ENCODE assay signal across 8 cellular contexts in genomic region chr19:47598407-47599349, GRCh38. TPM values are rescaled to one million over a fixed set of nuclear protein-coding genes. Genes with fewer than 3 reads are reported as not detected.
DNase-seq lines count a peak whose midpoint lies in the region; ATAC-seq and TF ChIP-seq lines count a peak whose summit lies in the region.

No MANE protein-coding gene starts in this region.

- H3K4me3 Mint-ChIP-seq in activated naive CD8-positive, alpha-beta T cell treated with anti-CD3 and anti-CD28 coated beads, Interleukin-2, amount 50 U/mL, for 24 hours: peak overlapping the region; percentile 22

- no peaks in the 10 kb centered on the region for H3K9me2 ChIP-seq in hepatocyte (replicated peaks; ENCODE audit: insufficient read depth)

- intact Hi-C loops in sciatic nerve (cut with DNase I): no loop called here

- H3K27me3 Mint-ChIP-seq in activated naive CD8-positive, alpha-beta T cell treated with anti-CD3 and anti-CD28 coated beads, Interleukin-2, amount 50 U/mL, for 24 hours: no peaks in the 10 kb centered on the region

- H3K27ac Mint-ChIP-seq in activated naive CD8-positive, alpha-beta T cell treated with anti-CD3 and anti-CD28 coated beads, Interleukin-2, amount 50 U/mL, for 24 hours: no peak overlapping the region

- H3K36me3 ChIP-seq in HEK293 (ENCODE audit: control insufficient read depth in 2 of 2, insufficient read depth in 1 of 2, low read length in 2 of 2): no peaks in the 10 kb centered on the region
- H3K36me3 ChIP-seq in hepatocyte (replicated peaks; ENCODE audit: insufficient read depth, low read depth): no peaks in the 10 kb centered on the region

- H2AFZ ChIP-seq in hepatocyte: peak overlapping the region; percentile 40

- H3K4me1 Mint-ChIP-seq in activated naive CD8-positive, alpha-beta T cell treated with anti-CD3 and anti-CD28 coated beads, Interleukin-2, amount 50 U/mL, for 24 hours: peaks cover 22% of the 10 kb centered on the region

- no peaks in the 10 kb centered on the region for H3K36me3 Mint-ChIP-seq in activated naive CD8-positive, alpha-beta T cell treated with anti-CD3 and anti-CD28 coated beads, Interleukin-2, amount 50 U/mL, for 24 hours (ENCODE audit: low read depth)

- no peak for TF ChIP-seq CTCF in HEK293 (tag by site-specific recombination; IDR thresholded peaks at IDR 0.05)
- TF ChIP-seq CTCF in hepatocyte (IDR thresholded peaks at IDR 0.05; ENCODE audit: poor library complexity): no peak

- CTCF ChIA-PET in HEK293 (lab: Yijun Ruan, JAX): interaction anchor here (0.6 to 1.3 kb wide), 2 partner anchors 83 to 697 kb away, joined by 3 to 5 read pairs; partner anchors contain the start of gene NAPA

- WGBS in hepatocyte (ENCODE audit: low lambda C conversion rate, missing lambda C conversion rate): 10% methylated on average over 21 of the region's 21 CpGs

- H3K4me2 ChIP-seq in hepatocyte: peak overlapping the region; percentile 76

- H4K20me1 ChIP-seq in hepatocyte (ENCODE audit: insufficient read depth, poor library complexity, severe bottlenecking): no peaks in the 10 kb centered on the region

- POLR2A ChIA-PET in HEK293 (lab: Yijun Ruan, JAX): interaction anchor here (1.1 to 3.7 kb wide), 3 partner anchors 12 to 162 kb away, joined by 3 to 27 read pairs (median 4); no protein-coding TSS in a partner anchor

- H3K4me1 ChIP-seq in HEK293 (ENCODE audit: control insufficient read depth, insufficient read depth, low read length) (peaks cover 11% of the 10 kb centered on the region), hepatocyte (ENCODE audit: insufficient read depth) (peaks cover 12% of the 10 kb centered on the region)

- DNase-seq in A172 (ENCODE audit: low spot score) (peak; percentile 92), hepatocyte (ENCODE audit: low spot score) (peak; percentile 90), sciatic nerve (ENCODE audit: low spot score) (no peak), NCI-H2029 treated with DMSO at 0.1 percent for 48 hours (lab: John Stamatoyannopoulos, UW) (no peak), activated gamma-delta T cell (lab: John Stamatoyannopoulos, UW) (no peak)
- no peak for DNase-seq in activated naive CD8-positive, alpha-beta T cell treated with anti-CD3 and anti-CD28 coated beads, Interleukin-2, amount 50 U/mL, for 24 hours

- H3K4me3 ChIP-seq in HEK293 (ENCODE audit: low read depth, low read length): peak overlapping the region; percentile 28
- peak overlapping the region; percentile 2 for H3K4me3 ChIP-seq in hepatocyte

- no peak for ATAC-seq in activated naive CD8-positive, alpha-beta T cell treated with anti-CD3 and anti-CD28 coated beads, Interleukin-2, amount 50 U/mL, for 24 hours
- peak; percentile 35 for ATAC-seq in sciatic nerve
- no peak for ATAC-seq in GM18519 (IDR thresholded peaks at IDR 0.05; ENCODE audit: low FRiP score, unreplicated experiment)

- H3K9me3 Mint-ChIP-seq in activated naive CD8-positive, alpha-beta T cell treated with anti-CD3 and anti-CD28 coated beads, Interleukin-2, amount 50 U/mL, for 24 hours: no peaks in the 10 kb centered on the region

- H3K27ac ChIP-seq in HEK293 (ENCODE audit: extremely low read depth, low read depth, low read length) (peak overlapping the region; percentile 18), hepatocyte (peak overlapping the region; percentile 78)

- H3K9me3 ChIP-seq in HEK293 (ENCODE audit: control insufficient read depth, insufficient read depth, low read depth, low read length) (no peaks in the 10 kb centered on the region), hepatocyte (ENCODE audit: low read depth) (no peaks in the 10 kb centered on the region)

- no peaks in the 10 kb centered on the region for H3K79me2 ChIP-seq in hepatocyte

- H3K27me3 ChIP-seq in hepatocyte: no peaks in the 10 kb centered on the region

TF ChIP-seq in HEK293, 187 proteins besides CTCF, POLR2A, EP300 and RAD21 (continues in another document):
- no peak for TF ChIP-seq ZNF548 (tag by site-specific recombination; IDR thresholded peaks at IDR 0.05)
- TF ChIP-seq BCL11B (tag by site-specific recombination; IDR thresholded peaks at IDR 0.05; ENCODE audit: low read depth): no peak
- TF ChIP-seq IKZF3 (tag by site-specific recombination; IDR thresholded peaks at IDR 0.05): peak; percentile 53; the same call in 1 of the 2 replicates
- TF ChIP-seq FEZF1 (tag by site-specific recombination; IDR thresholded peaks at IDR 0.05): 0 out of 2 replicates have a peak, but pooled peaks have one; percentile 6
- no peak for TF ChIP-seq ZNF558 (tag by site-specific recombination; IDR thresholded peaks at IDR 0.05)
- no peak; the same call in 1 of the 2 replicates for TF ChIP-seq BCL11A (tag by site-specific recombination; IDR thresholded peaks at IDR 0.05; ENCODE audit: low read depth)
- no peak for TF ChIP-seq ELK4 (IDR thresholded peaks at IDR 0.05; ENCODE audit: borderline replicate concordance, low read depth, low read length)
- no peak for TF ChIP-seq ZNF221 (tag by site-specific recombination; IDR thresholded peaks at IDR 0.05; ENCODE audit: borderline replicate concordance)
- peak; percentile 30; the same call in 1 of the 2 replicates for TF ChIP-seq ZBTB20 (tag by site-specific recombination; IDR thresholded peaks at IDR 0.05)
- no peak for TF ChIP-seq ZNF513 (tag by site-specific recombination; IDR thresholded peaks at IDR 0.05)
- TF ChIP-seq ZNF302 (tag by site-specific recombination; IDR thresholded peaks at IDR 0.05; ENCODE audit: low read depth): no peak
- no peak for TF ChIP-seq YY2 (tag by site-specific recombination; IDR thresholded peaks at IDR 0.05)
- no peak for TF ChIP-seq KLF7 (tag by site-specific recombination; IDR thresholded peaks at IDR 0.05; ENCODE audit: borderline replicate concordance)
- TF ChIP-seq GLI2 (tag by site-specific recombination; IDR thresholded peaks at IDR 0.05; ENCODE audit: borderline replicate concordance, low read depth): no peak
- no peak for TF ChIP-seq ZNF140 (tag by site-specific recombination; IDR thresholded peaks at IDR 0.05)
- peak; percentile 56; the same call in 1 of the 2 replicates for TF ChIP-seq ZSCAN16 (tag by site-specific recombination; IDR thresholded peaks at IDR 0.05)
- no peak for TF ChIP-seq ZNF510 (tag by site-specific recombination; IDR thresholded peaks at IDR 0.05; ENCODE audit: insufficient replicate concordance)
- no peak for TF ChIP-seq RBAK (tag by site-specific recombination; IDR thresholded peaks at IDR 0.05)
- peak; percentile 39; the same call in 1 of the 2 replicates for TF ChIP-seq ZIC2 (tag by site-specific recombination; IDR thresholded peaks at IDR 0.05)
- no peak for TF ChIP-seq ZNF449 (tag by site-specific recombination; IDR thresholded peaks at IDR 0.05)
- TF ChIP-seq ZNF132 (tag by site-specific recombination; IDR thresholded peaks at IDR 0.05; ENCODE audit: borderline replicate concordance): no peak
- TF ChIP-seq WT1 (tag by site-specific recombination; IDR thresholded peaks at IDR 0.05): no peak
- TF ChIP-seq ZNF600 (tag by site-specific recombination; IDR thresholded peaks at IDR 0.05): no peak
- TF ChIP-seq KLF1 (tag by site-specific recombination; IDR thresholded peaks at IDR 0.05): peak; percentile 39
- no peak for TF ChIP-seq ZNF23 (tag by site-specific recombination; IDR thresholded peaks at IDR 0.05; ENCODE audit: borderline replicate concordance)
- TF ChIP-seq ZNF501 (tag by site-specific recombination; IDR thresholded peaks at IDR 0.05): peak; percentile 59; the same call in 1 of the 2 replicates

RNA-seq across cellular contexts. Expression of gene BICRA, which starts 10.3 kb away (rescaled TPM):
- 0.79 TPM in 1 of 2 replicates, not detected in the other for total RNA-seq in A172 (2014; rRNA removed; shearing (Covaris generic))
- total RNA-seq in hepatocyte (2.2 and 3.4 TPM in 2 replicates), sciatic nerve (23.9 TPM)
- polyA plus RNA-seq in hepatocyte: 3.4 and 5.4 TPM in 2 replicates

RNA-seq across cellular contexts. Expression of gene ZNF541, which starts 25.7 kb away (rescaled TPM):
- total RNA-seq in A172 (2014; rRNA removed; shearing (Covaris generic)): not detected in 2 replicates
- total RNA-seq in hepatocyte (0.43 TPM in 1 of 2 replicates, not detected in the other), sciatic nerve (0.71 TPM)
- polyA plus RNA-seq in hepatocyte: 0.05 and 0.84 TPM in 2 replicates

Comparison
In these comparisons a context has a peak if more than half of its experiments do, and no peak if none do; other contexts are left out.
1. DNase-seq: peak in A172 (single experiment) and hepatocyte (single experiment); none in activated naive CD8-positive, alpha-beta T cell treated with anti-CD3 and anti-CD28 coated beads, Interleukin-2, amount 50 U/mL, for 24 hours (single experiment), sciatic nerve (single experiment), NCI-H2029 treated with DMSO at 0.1 percent for 48 hours (single experiment) and activated gamma-delta T cell (single experiment).